1 cellular context compared by ENCODE assay signal in genomic region chr12:52899338-52900035, GRCh38.
A peak's percentile ranks its signal among the peaks of the same experiment; 100 is the strongest.
TF ChIP-seq lines count a peak whose summit lies in the region.

No MANE protein-coding gene starts in this region.

TF ChIP-seq in K562, 482 proteins besides CTCF, POLR2A, EP300 and RAD21:
- TF ChIP-seq ZNF12 (CRISPR knock-in tag; IDR thresholded peaks at IDR 0.05) = 0 out of 2 replicates have a peak, but pooled peaks have one; percentile 60
- no peak for TF ChIP-seq PHB (CRISPR knock-in tag; IDR thresholded peaks at IDR 0.05)
- no peak for TF ChIP-seq GTF3C2 (IDR thresholded peaks at IDR 0.05; ENCODE audit: borderline replicate concordance, extremely low read depth, insufficient read length)
- no peak for TF ChIP-seq PHF20 (IDR thresholded peaks at IDR 0.05; ENCODE audit: partially characterized antibody)
- peak in 1 of 3 experiments; percentile 19; a peak in 1 of 6 replicates for TF ChIP-seq ZBTB11 (CRISPR knock-in tag; IDR thresholded peaks at IDR 0.05)
TF ChIP-seq in K562: peak in this region for 2.
